Comparison of ENCODE assay signal across 13 cellular contexts in genomic region chr1:21666572-21667320, GRCh38. TPM values are rescaled to one million over a fixed set of nuclear protein-coding genes. Genes with fewer than 3 reads are reported as not detected.
A peak's percentile ranks its signal among the peaks of the same experiment; 100 is the strongest.
DNase-seq lines count a peak whose midpoint lies in the region; ATAC-seq and TF ChIP-seq lines count a peak whose summit lies in the region.
"Had no signal": no experiment of that assay in that cellular context is flagged by ENCODE, and none has a peak within 500 bp of the region (broad histone marks: within the 10 kb centered on the region; RNA-seq: fewer than 3 reads in every experiment).

No MANE protein-coding gene starts in this region.

- H3K36me3 Mint-ChIP-seq in activated T-cell treated with anti-CD3 and anti-CD28 coated beads, Interleukin-2, amount 50 U/mL, for 24 hours (ENCODE audit: low read depth), result no peaks in the 10 kb centered on the region
- H3K36me3 Mint-ChIP-seq in activated T-cell treated with anti-CD3 and anti-CD28 coated beads, Interleukin-2, amount 50 U/mL, for 4 hours (ENCODE audit: insufficient read depth), result no peaks in the 10 kb centered on the region
- H3K36me3 Mint-ChIP-seq: stimulated activated naive B cell treated with anti-CD40 and anti-IgM and Interleukin-4, amounts not matched to agents 10 μg/mL and 1 μg/mL and 100 μg/mL, for 72 hours had no signal

- H3K9me3 Mint-ChIP-seq in activated T-cell treated with anti-CD3 and anti-CD28 coated beads, Interleukin-2, amount 50 U/mL, for 24 hours, result no peaks in the 10 kb centered on the region
- H3K9me3 Mint-ChIP-seq in activated T-cell treated with anti-CD3 and anti-CD28 coated beads, Interleukin-2, amount 50 U/mL, for 4 hours, result no peaks in the 10 kb centered on the region
- H3K9me3 Mint-ChIP-seq: stimulated activated naive B cell treated with anti-CD40 and anti-IgM and Interleukin-4, amounts not matched to agents 10 μg/mL and 1 μg/mL and 100 μg/mL, for 72 hours had no signal

- peak overlapping the region in 51 of 59 donors; percentile 0 to 91 (median 59) for H3K27ac ChIP-seq in dorsolateral prefrontal cortex

- peaks cover 0 to 10% (median 0%) of the 10 kb centered on the region in 45 donors for H3K27me3 ChIP-seq in dorsolateral prefrontal cortex

- peaks cover 25% of the 10 kb centered on the region for H3K4me1 Mint-ChIP-seq in activated T-cell treated with anti-CD3 and anti-CD28 coated beads, Interleukin-2, amount 50 U/mL, for 24 hours (ENCODE audit: low read depth)
- peaks cover 3% of the 10 kb centered on the region for H3K4me1 Mint-ChIP-seq in activated T-cell treated with anti-CD3 and anti-CD28 coated beads, Interleukin-2, amount 50 U/mL, for 4 hours (ENCODE audit: low read depth)

- TF ChIP-seq CTCF in dorsolateral prefrontal cortex (IDR thresholded peaks at IDR 0.05 in 54 of 56, conservative IDR thresholded peaks at IDR 0.05 in 2 of 56; ENCODE audit: low read depth in 1 of 56, partially characterized antibody in 56 of 56), result no peak

- H3K27me3 Mint-ChIP-seq in activated T-cell treated with anti-CD3 and anti-CD28 coated beads, Interleukin-2, amount 50 U/mL, for 24 hours, result peaks cover 85% of the 10 kb centered on the region
- H3K27me3 Mint-ChIP-seq in activated T-cell treated with anti-CD3 and anti-CD28 coated beads, Interleukin-2, amount 50 U/mL, for 4 hours (ENCODE audit: low read depth), result peaks cover 38% of the 10 kb centered on the region

- no peak overlapping the region for H3K27ac Mint-ChIP-seq in activated T-cell treated with anti-CD3 and anti-CD28 coated beads, Interleukin-2, amount 50 U/mL, for 24 hours
- H3K27ac Mint-ChIP-seq: stimulated activated naive B cell treated with anti-CD40 and anti-IgM and Interleukin-4, amounts not matched to agents 10 μg/mL and 1 μg/mL and 100 μg/mL, for 72 hours had no signal

- peak overlapping the region in 31 of 59 donors; percentile 4 to 78 (median 69) for H3K4me3 ChIP-seq in dorsolateral prefrontal cortex

- intact Hi-C loops in dorsolateral prefrontal cortex (cut with DNase I) (loop anchor here (5.0 to 10.0 kb wide), 5 partner anchors 116 to 432 kb away; partner anchors contain the start of gene USP48 (in 1 of the 2)), sciatic nerve (cut with DNase I) (no loop called here)

- no peak overlapping the region for H3K4me3 Mint-ChIP-seq in activated T-cell treated with anti-CD3 and anti-CD28 coated beads, Interleukin-2, amount 50 U/mL, for 24 hours
- no peak overlapping the region for H3K4me3 Mint-ChIP-seq in activated T-cell treated with anti-CD3 and anti-CD28 coated beads, Interleukin-2, amount 50 U/mL, for 4 hours
- H3K4me3 Mint-ChIP-seq: stimulated activated naive B cell treated with anti-CD40 and anti-IgM and Interleukin-4, amounts not matched to agents 10 μg/mL and 1 μg/mL and 100 μg/mL, for 72 hours had no signal

- ATAC-seq in activated T-cell treated with anti-CD3 and anti-CD28 coated beads, Interleukin-2, amount 50 U/mL, for 4 hours, result no peak
- ATAC-seq in sciatic nerve, result no peak
- no peak for ATAC-seq in HG03565 (IDR thresholded peaks at IDR 0.05; ENCODE audit: unreplicated experiment)
- no peak for ATAC-seq in HG03520 (IDR thresholded peaks at IDR 0.05; ENCODE audit: unreplicated experiment)
- ATAC-seq: HCT116; stimulated activated naive B cell treated with anti-CD40 and anti-IgM and Interleukin-4, amounts not matched to agents 10 μg/mL and 1 μg/mL and 100 μg/mL, for 72 hours had no signal

- DNase-seq in activated T-cell treated with anti-CD3 and anti-CD28 coated beads, Interleukin-2, amount 50 U/mL, for 24 hours, result peak; percentile 21
- DNase-seq in activated T-cell treated with anti-CD3 and anti-CD28 coated beads, Interleukin-2, amount 50 U/mL, for 4 hours, result no peak
- DNase-seq in NCI-H1092 (lab: John Stamatoyannopoulos, UW) (peak; percentile 59), dorsolateral prefrontal cortex (peak in 2 of 10 donors; percentile 52 to 55), sciatic nerve (ENCODE audit: low spot score) (peak; percentile 38), MV-4-11 (lab: John Stamatoyannopoulos, UW) (no peak)
- DNase-seq: activated CD4-positive, CD25-positive, alpha-beta regulatory T cell; NCI-H1694; stimulated activated CD4-positive, alpha-beta T cell treated with anti-CD3 and anti-CD28 coated beads, Interleukin-4, amount 100 ng/mL, for 24 hours; stimulated activated naive B cell treated with anti-CD40 and anti-IgM and Interleukin-4, amounts not matched to agents 10 μg/mL and 1 μg/mL and 100 μg/mL, for 72 hours had no signal

RNA-seq across cellular contexts. Expression of gene RAP1GAP, which starts 2.4 kb away (rescaled TPM):
- total RNA-seq in activated T-cell treated with anti-CD3 and anti-CD28 coated beads, Interleukin-2, amount 50 U/mL, for 4 hours, result 1 to 10 TPM in 2 of 3 donors, under 1 TPM in 1; 0.46 to 1.4 (median 1.2) TPM
- 100 to 1,000 TPM; 108 to 286 (median 187) TPM for total RNA-seq in dorsolateral prefrontal cortex
- total RNA-seq in sciatic nerve, result 14.7 TPM

Comparison
In these comparisons a context has a peak if more than half of its experiments do, and no peak if none do; other contexts are left out.
1. DNase-seq: peak in activated T-cell treated with anti-CD3 and anti-CD28 coated beads, Interleukin-2, amount 50 U/mL, for 24 hours (single experiment), NCI-H1092 (single experiment) and sciatic nerve (single experiment); none in activated T-cell treated with anti-CD3 and anti-CD28 coated beads, Interleukin-2, amount 50 U/mL, for 4 hours (single experiment) and MV-4-11 (single experiment).